In the genomic region with DNA sequence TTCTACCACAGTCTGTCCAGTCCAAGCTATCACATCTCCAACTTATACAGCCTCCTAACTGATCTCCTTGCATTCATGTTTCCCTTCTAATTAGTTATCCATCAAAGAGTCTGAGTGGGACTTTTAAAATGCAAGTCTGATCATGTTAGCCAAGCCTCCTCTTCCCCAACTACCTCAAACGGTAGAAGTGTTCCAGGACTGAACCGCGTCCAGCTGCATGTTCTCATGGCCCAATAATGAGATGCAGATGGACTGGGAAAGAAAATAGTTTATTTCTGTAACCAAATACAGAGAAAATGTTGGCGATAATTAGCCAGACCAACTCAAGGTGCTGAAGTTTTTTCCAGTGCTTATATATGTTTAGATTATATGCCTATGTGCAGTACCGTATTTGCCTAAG, we compare ENCODE assay signal across 31 cellular contexts. TPM values are rescaled to one million over a fixed set of nuclear protein-coding genes. Genes with fewer than 3 reads are reported as not detected.
"Had no signal": no experiment of that assay in that cellular context is flagged by ENCODE, and none has a peak within 500 bp of the region (broad histone marks: within the 10 kb centered on the region; RNA-seq: fewer than 3 reads in every experiment).

No MANE protein-coding gene starts in this region.

- H3K4me1 Mint-ChIP-seq: naive thymus-derived CD4-positive, alpha-beta T cell; nephron; neural progenitor cell; stimulated activated effector memory CD8-positive, alpha-beta T cell treated with anti-CD3 and anti-CD28 coated beads, Interleukin-12 subunit alpha, Interleukin-12 subunit beta, amount 100 ng/mL, for 72 hours had no signal

- H3K4me3 ChIP-seq: dorsolateral prefrontal cortex, gastroesophageal sphincter, heart left ventricle, neural progenitor cell, sigmoid colon, thoracic aorta, tibial nerve, upper lobe of left lung, uterus had no signal

- H3K4me1 ChIP-seq: foreskin keratinocyte, gastroesophageal sphincter, heart left ventricle, neural progenitor cell, parathyroid adenoma, sigmoid colon, tibial nerve, upper lobe of left lung, uterus had no signal

- H3K4me3 Mint-ChIP-seq: immature natural killer cell; naive thymus-derived CD4-positive, alpha-beta T cell; nephron; neural progenitor cell; stimulated activated effector memory CD8-positive, alpha-beta T cell treated with anti-CD3 and anti-CD28 coated beads, Interleukin-12 subunit alpha, Interleukin-12 subunit beta, amount 100 ng/mL, for 72 hours had no signal

- H3K36me3 Mint-ChIP-seq: immature natural killer cell; neural progenitor cell; stimulated activated effector memory CD8-positive, alpha-beta T cell treated with anti-CD3 and anti-CD28 coated beads, Interleukin-12 subunit alpha, Interleukin-12 subunit beta, amount 100 ng/mL, for 72 hours had no signal

- H3K27ac Mint-ChIP-seq: immature natural killer cell; naive thymus-derived CD4-positive, alpha-beta T cell; nephron; neural progenitor cell; progenitor cell of endocrine pancreas; stimulated activated effector memory CD8-positive, alpha-beta T cell treated with anti-CD3 and anti-CD28 coated beads, Interleukin-12 subunit alpha, Interleukin-12 subunit beta, amount 100 ng/mL, for 72 hours had no signal

- H3K27ac ChIP-seq: dorsolateral prefrontal cortex, foreskin keratinocyte, gastroesophageal sphincter, heart left ventricle, neural progenitor cell, parathyroid adenoma, sigmoid colon, thoracic aorta, tibial nerve, upper lobe of left lung, uterus had no signal

- ATAC-seq: foreskin keratinocyte; gastroesophageal sphincter; heart left ventricle; naive thymus-derived CD4-positive, alpha-beta T cell; stimulated activated effector memory CD8-positive, alpha-beta T cell treated with anti-CD3 and anti-CD28 coated beads, Interleukin-12 subunit alpha, Interleukin-12 subunit beta, amount 100 ng/mL, for 72 hours had no signal

- H3K36me3 ChIP-seq: gastroesophageal sphincter, heart left ventricle, sigmoid colon, thoracic aorta, tibial nerve, upper lobe of left lung, uterus had no signal

- H3K27me3 ChIP-seq: foreskin keratinocyte, gastroesophageal sphincter, neural progenitor cell, sigmoid colon, tibial nerve, upper lobe of left lung, uterus had no signal

- H3K9me3 ChIP-seq: gastroesophageal sphincter, thoracic aorta, tibial nerve, upper lobe of left lung, uterus had no signal

- DNase-seq: dorsolateral prefrontal cortex; effector CD4-positive, alpha-beta T cell; foreskin keratinocyte; hypothalamus; immature natural killer cell; islet precursor cell; kidney glomerular epithelial cell; mesendoderm; midbrain; naive thymus-derived CD4-positive, alpha-beta T cell; sigmoid colon; stimulated activated CD4-positive, alpha-beta T cell treated with anti-CD3 and anti-CD28 coated beads, Interleukin-2, amount 100 ng/mL, for 24 hours; stimulated activated CD4-positive, alpha-beta T cell treated with anti-CD3 and anti-CD28 coated beads, Interleukin-4, amount 100 ng/mL, for 24 hours; stimulated activated naive CD4-positive, alpha-beta T cell treated with Interleukin-2 at 50 U/mL for 16 hours; upper lobe of left lung; uterus had no signal

- H3K27me3 Mint-ChIP-seq: naive thymus-derived CD4-positive, alpha-beta T cell; progenitor cell of endocrine pancreas had no signal

- H3K9me3 Mint-ChIP-seq: immature natural killer cell had no signal

RNA-seq across cellular contexts. Expression of a gene that starts 46.6 kb away (rescaled TPM):
- total RNA-seq: cerebellum; dorsolateral prefrontal cortex; foreskin keratinocyte; gastroesophageal sphincter; heart left ventricle; lower leg skin; lung microvascular endothelial cell; mucosa of gallbladder; naive thymus-derived CD4-positive, alpha-beta T cell; osteoblast; progenitor cell of endocrine pancreas; sigmoid colon; skeletal muscle tissue; thoracic aorta; tibial nerve; upper lobe of left lung; uterus had no signal
